9 cellular contexts compared by ENCODE assay signal in genomic region chr10:95559466-95559865, GRCh38. TPM values are rescaled to one million over a fixed set of nuclear protein-coding genes. Genes with fewer than 3 reads are reported as not detected.
A peak's percentile ranks its signal among the peaks of the same experiment; 100 is the strongest.
DNase-seq lines count a peak whose midpoint lies in the region; ATAC-seq and TF ChIP-seq lines count a peak whose summit lies in the region.
"Had no signal": no experiment of that assay in that cellular context is flagged by ENCODE, and none has a peak within 500 bp of the region (broad histone marks: within the 10 kb centered on the region; RNA-seq: fewer than 3 reads in every experiment).

No MANE protein-coding gene starts in this region.

- H3K9me3 Mint-ChIP-seq in activated CD4-positive, alpha-beta T cell treated with anti-CD3 and anti-CD28 coated beads, Interleukin-2, amount 10 ng/mL, durations not matched to agents 24 days and 14 days = no peaks in the 10 kb centered on the region
- no peaks in the 10 kb centered on the region for H3K9me3 Mint-ChIP-seq in brain

- 54 to 65% methylated on average over 4 of the region's 4 CpGs for WGBS in lung, 2 donors
- WGBS in suprapubic skin = 36% methylated on average over 3 of the region's 4 CpGs

- no peaks in the 10 kb centered on the region for H3K36me3 Mint-ChIP-seq in activated CD4-positive, alpha-beta T cell treated with anti-CD3 and anti-CD28 coated beads, Interleukin-2, amount 10 ng/mL, durations not matched to agents 24 days and 14 days (ENCODE audit: low read depth)
- H3K36me3 Mint-ChIP-seq in brain = no peaks in the 10 kb centered on the region

- H3K36me3 ChIP-seq in lung (ENCODE audit: control insufficient read depth in 2 of 2, insufficient read depth in 2 of 2, low read length in 2 of 2) (no peaks in the 10 kb centered on the region), suprapubic skin (no peaks in the 10 kb centered on the region)

- no peak for TF ChIP-seq EP300 in suprapubic skin (IDR thresholded peaks at IDR 0.05)

- peak overlapping the region; percentile 12 for H3K4me3 ChIP-seq in lung
- peak overlapping the region; percentile 81 for H3K4me3 ChIP-seq in suprapubic skin

- H3K4me1 Mint-ChIP-seq in activated CD4-positive, alpha-beta T cell treated with anti-CD3 and anti-CD28 coated beads, Interleukin-2, amount 10 ng/mL, durations not matched to agents 24 days and 14 days = peaks cover 14% of the 10 kb centered on the region
- H3K4me1 Mint-ChIP-seq in brain = peaks cover 51% of the 10 kb centered on the region

- peak overlapping the region; percentile 52 to 89 for H3K27ac ChIP-seq in lung (ENCODE audit: low read depth in 1 of 2, low read length in 1 of 2)
- peak overlapping the region; percentile 84 for H3K27ac ChIP-seq in suprapubic skin
- H3K27ac ChIP-seq: SK-N-MC had no signal

- TF ChIP-seq POLR2A in suprapubic skin (IDR thresholded peaks at IDR 0.05) = no peak

- H3K27me3 Mint-ChIP-seq in activated CD4-positive, alpha-beta T cell treated with anti-CD3 and anti-CD28 coated beads, Interleukin-2, amount 10 ng/mL, durations not matched to agents 24 days and 14 days = peaks cover 46% of the 10 kb centered on the region
- peaks cover 13% of the 10 kb centered on the region for H3K27me3 Mint-ChIP-seq in brain

- H3K4me1 ChIP-seq in lung (ENCODE audit: control insufficient read depth in 2 of 2, insufficient read depth in 2 of 2, low read length in 2 of 2) (peaks cover 11 to 18% of the 10 kb centered on the region in 2 donors), suprapubic skin (peaks cover 14% of the 10 kb centered on the region)

- H3K27me3 ChIP-seq in lung (ENCODE audit: control insufficient read depth, insufficient read depth) (no peaks in the 10 kb centered on the region), suprapubic skin (no peaks in the 10 kb centered on the region)

- TF ChIP-seq CTCF in brain (conservative IDR thresholded peaks at IDR 0.05) = no peak
- no peak for TF ChIP-seq CTCF in lung (IDR thresholded peaks at IDR 0.05; ENCODE audit: control extremely low read depth, extremely low read depth)
- no peak for TF ChIP-seq CTCF in suprapubic skin (IDR thresholded peaks at IDR 0.05)

- intact Hi-C loops in activated CD4-positive, alpha-beta T cell treated with anti-CD3 and anti-CD28 coated beads, Interleukin-2, amount 10 ng/mL, durations not matched to agents 24 days and 14 days (cut with micrococcal nuclease) = no loop called here

- peak overlapping the region; percentile 56 for H3K4me3 Mint-ChIP-seq in activated CD4-positive, alpha-beta T cell treated with anti-CD3 and anti-CD28 coated beads, Interleukin-2, amount 10 ng/mL, durations not matched to agents 24 days and 14 days
- peak overlapping the region; percentile 90 to 100 (median 99) for H3K4me3 Mint-ChIP-seq in brain

- DNase-seq in activated CD4-positive, alpha-beta T cell treated with anti-CD3 and anti-CD28 coated beads, Interleukin-2, amount 10 ng/mL, durations not matched to agents 24 days and 14 days = no peak
- DNase-seq in activated CD4-positive, alpha-beta T cell treated with anti-CD3 and anti-CD28 coated beads for 48 hours = no peak
- DNase-seq in lung (ENCODE audit: low spot score) (no peak), suprapubic skin (ENCODE audit: low spot score in 2 of 2) (peak in 1 of 2 donors; percentile 58), NOMO-1 (lab: John Stamatoyannopoulos, UW; ENCODE audit: unreplicated experiment in 2 of 2) (no peak), NCI-H1105 treated with DMSO at 0.1 percent for 48 hours (lab: John Stamatoyannopoulos, UW) (no peak)

- H3K9me3 ChIP-seq in lung (ENCODE audit: control insufficient read depth in 2 of 2, insufficient read depth in 1 of 2, low read length in 1 of 2) (no peaks in the 10 kb centered on the region), suprapubic skin (no peaks in the 10 kb centered on the region)

- no peak for ATAC-seq in lung (ENCODE audit: insufficient read depth, low FRiP score)
- ATAC-seq in HG03432 (IDR thresholded peaks at IDR 0.05; ENCODE audit: unreplicated experiment) = no peak

- H3K27ac Mint-ChIP-seq in activated CD4-positive, alpha-beta T cell treated with anti-CD3 and anti-CD28 coated beads, Interleukin-2, amount 10 ng/mL, durations not matched to agents 24 days and 14 days = no peak overlapping the region
- H3K27ac Mint-ChIP-seq in brain = peak overlapping the region; percentile 88 to 96 (median 94)

RNA-seq across cellular contexts. Expression of gene SORBS1, which starts 1.7 kb away (rescaled TPM):
- total RNA-seq in activated CD4-positive, alpha-beta T cell treated with anti-CD3 and anti-CD28 coated beads, Interleukin-2, amount 10 ng/mL, durations not matched to agents 24 days and 14 days = 0.66 and 0.77 TPM in 2 replicates
- polyA plus RNA-seq in brain (ENCODE audit: insufficient read depth, low read depth, low replicate concordance) (21.1 TPM), lung (10 to 100 TPM; 13.1 to 19.4 TPM)
- total RNA-seq in lung (10 to 100 TPM; 68.5 to 68.9 TPM), suprapubic skin (10 to 100 TPM; 28.1 to 92.5 (median 41.7) TPM)

Comparison
In these comparisons a context has a peak if more than half of its experiments do, and no peak if none do; other contexts are left out.
1. RNA of gene SORBS1, which starts 1.7 kb away (total RNA-seq): 68.5 to 68.9 TPM in lung and 28.1 to 92.5 TPM in suprapubic skin; 0.66 to 0.77 TPM in activated CD4-positive, alpha-beta T cell treated with anti-CD3 and anti-CD28 coated beads, Interleukin-2, amount 10 ng/mL, durations not matched to agents 24 days and 14 days; every median in the first group is over 10 times any median in the second.